In genomic region chr2:172428841-172429173, GRCh38 we compare ENCODE assay signal across 8 cellular contexts. TPM values are rescaled to one million over a fixed set of nuclear protein-coding genes. Genes with fewer than 3 reads are reported as not detected.
DNase-seq lines count a peak whose midpoint lies in the region; FAIRE-seq and TF ChIP-seq lines count a peak whose summit lies in the region.

No MANE protein-coding gene starts in this region.

- H3K4me1 ChIP-seq in BLaER1 = peaks cover 46% of the 10 kb centered on the region
- H3K4me1 ChIP-seq in endothelial cell of umbilical vein (ENCODE audit: control insufficient read depth, extremely low read depth, insufficient read depth, low read length) = peaks cover 40% of the 10 kb centered on the region

- no peaks in the 10 kb centered on the region for H3K9me3 ChIP-seq in BLaER1
- no peaks in the 10 kb centered on the region for H3K9me3 ChIP-seq in endothelial cell of umbilical vein (replicated peaks; ENCODE audit: control insufficient read depth, insufficient read depth, low read length)

- H3K27ac Mint-ChIP-seq in nephron progenitor cell = peak overlapping the region; percentile 82

- peak overlapping the region; percentile 85 for H3K4me3 ChIP-seq in BLaER1
- peak overlapping the region; percentile 67 to 98 (median 68) for H3K4me3 ChIP-seq in endothelial cell of umbilical vein (replicated peaks in 1 of 3; ENCODE audit: insufficient read depth in 1 of 3, low read depth in 1 of 3, low read length in 3 of 3)

- peaks cover 63% of the 10 kb centered on the region for H3K79me2 ChIP-seq in endothelial cell of umbilical vein (ENCODE audit: control insufficient read depth, insufficient read depth, low read length)

- H4K20me1 ChIP-seq in BLaER1 (peaks cover 18% of the 10 kb centered on the region), endothelial cell of umbilical vein (replicated peaks; ENCODE audit: control insufficient read depth, extremely low read depth, insufficient read depth, low read length) (no peaks in the 10 kb centered on the region)

- H3K4me3 Mint-ChIP-seq in nephron progenitor cell = peak overlapping the region; percentile 86

- CTCF ChIA-PET in endothelial cell of umbilical vein (lab: Charles Lee) = interaction anchor here (0.9 to 10.7 kb wide), 11 partner anchors 12 to 256 kb away, joined by 3 to 167 read pairs (median 5); no protein-coding TSS in a partner anchor

- H3K27ac ChIP-seq in BLaER1 (no peak overlapping the region), endothelial cell of umbilical vein (ENCODE audit: insufficient read depth, low read depth, low read length) (no peak overlapping the region)

- no peaks in the 10 kb centered on the region for H3K36me3 ChIP-seq in BLaER1
- no peaks in the 10 kb centered on the region for H3K36me3 ChIP-seq in endothelial cell of umbilical vein (ENCODE audit: control insufficient read depth in 2 of 2, extremely low read depth in 1 of 2, insufficient read depth in 2 of 2, low read length in 2 of 2)

- H2AFZ ChIP-seq in endothelial cell of umbilical vein (ENCODE audit: low read depth, low read length) = no peak overlapping the region

- dilution Hi-C loops in endothelial cell of umbilical vein (cut with MboI; ENCODE audit: extremely low pct_ligation_motif_present, low sequenced_read_pairs) = loop anchor here (25.0 kb wide), 1 partner anchor 242 kb away; no protein-coding TSS in a partner anchor

- no peak for FAIRE-seq in endothelial cell of umbilical vein (lab: Jason Lieb, UNC)

- DNase-seq in NCI-H69 (lab: John Stamatoyannopoulos, UW) = peak; percentile 61
- DNase-seq in endothelial cell of umbilical vein (ENCODE audit: low read depth, low spot score) = no peak
- DNase-seq in nephron progenitor cell = peak; percentile 10
- no peak for DNase-seq in GM19238 (ENCODE audit: insufficient read length, low spot score)
- DNase-seq in putamen (ENCODE audit: low spot score) = no peak
- no peak for DNase-seq in NCI-H1694 treated with DMSO at 0.1 percent for 48 hours (lab: John Stamatoyannopoulos, UW)
- no peak for DNase-seq in activated CD8-positive, alpha-beta memory T cell treated with anti-CD3 and anti-CD28 coated beads for 24 hours

- peak overlapping the region; percentile 94 for H3K4me2 ChIP-seq in BLaER1
- H3K4me2 ChIP-seq in endothelial cell of umbilical vein (ENCODE audit: insufficient read depth, low read length) = peak overlapping the region; percentile 77

- peak overlapping the region; percentile 73; the same call in 1 of the 2 replicates for H3K9ac ChIP-seq in BLaER1
- H3K9ac ChIP-seq in endothelial cell of umbilical vein (replicated peaks; ENCODE audit: extremely low read depth, insufficient read depth, low read length) = no peak overlapping the region

- no peaks in the 10 kb centered on the region for H3K9me1 ChIP-seq in endothelial cell of umbilical vein (replicated peaks; ENCODE audit: control insufficient read depth, extremely low read depth, insufficient read depth, low read length)

- BruUV-seq in endothelial cell of umbilical vein (replicated peaks; lab: Mats Ljungman, UMichigan) = no TSS peak

- peaks cover 17% of the 10 kb centered on the region for H3K4me1 Mint-ChIP-seq in nephron progenitor cell

- H3K36me3 Mint-ChIP-seq in nephron progenitor cell (ENCODE audit: low read depth) = no peaks in the 10 kb centered on the region

- intact Hi-C loops in endothelial cell of umbilical vein (cut with micrococcal nuclease) = loop anchor here (1.0 to 5.0 kb wide), 3 partner anchors 121 to 257 kb away; no protein-coding TSS in a partner anchor

- peaks cover 50% of the 10 kb centered on the region for H3K27me3 Mint-ChIP-seq in nephron progenitor cell (ENCODE audit: low read depth, poor library complexity)

- no peak for TF ChIP-seq POLR2A in endothelial cell of umbilical vein (IDR thresholded peaks at IDR 0.05; ENCODE audit: low read depth, low read length)

- H3K9me3 Mint-ChIP-seq in nephron progenitor cell = no peaks in the 10 kb centered on the region

- H3K27me3 ChIP-seq in BLaER1 (no peaks in the 10 kb centered on the region), endothelial cell of umbilical vein (ENCODE audit: control insufficient read depth in 2 of 2, insufficient read depth in 2 of 2, low read length in 2 of 2) (no peaks in the 10 kb centered on the region)

- POLR2A ChIA-PET in endothelial cell of umbilical vein (lab: Charles Lee) = interaction anchor here (0.8 kb wide), 1 partner anchor 141 kb away, joined by 4 read pairs; no protein-coding TSS in a partner anchor

- TF ChIP-seq CTCF in endothelial cell of umbilical vein (IDR thresholded peaks at IDR 0.05; ENCODE audit: extremely low read depth in 1 of 2, insufficient read depth in 1 of 2, low read depth in 1 of 2, low read length in 2 of 2) (no peak), nephron progenitor cell (IDR thresholded peaks at IDR 0.05) (no peak)

TF ChIP-seq in endothelial cell of umbilical vein, 7 proteins besides CTCF, POLR2A, EP300 and RAD21:
- TF ChIP-seq POLR2AphosphoS5 (IDR thresholded peaks at IDR 0.05; ENCODE audit: insufficient read depth, low read depth, low read length) (no peak), JUN (IDR thresholded peaks at IDR 0.05; ENCODE audit: borderline replicate concordance, insufficient read depth, insufficient read length, low read depth) (no peak), FOS (IDR thresholded peaks at IDR 0.05; ENCODE audit: borderline replicate concordance, insufficient read depth, low read length) (no peak), EZH2 (IDR thresholded peaks at IDR 0.05; ENCODE audit: borderline replicate concordance, low read depth, low read length, severe bottlenecking) (no peak), MYC (IDR thresholded peaks at IDR 0.05; ENCODE audit: low read depth, low read length) (no peak), GATA2 (IDR thresholded peaks at IDR 0.05; ENCODE audit: insufficient read depth, insufficient read length, low read depth, low read length) (no peak)
- TF ChIP-seq, protein P1, sequence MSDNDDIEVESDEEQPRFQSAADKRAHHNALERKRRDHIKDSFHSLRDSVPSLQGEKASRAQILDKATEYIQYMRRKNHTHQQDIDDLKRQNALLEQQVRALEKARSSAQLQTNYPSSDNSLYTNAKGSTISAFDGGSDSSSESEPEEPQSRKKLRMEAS (IDR thresholded peaks at IDR 0.05; ENCODE audit: insufficient read depth, insufficient read length) = no peak

RNA-seq across cellular contexts. Expression of gene ITGA6, which starts 1.4 kb away (rescaled TPM):
- 174 and 208 TPM in 2 replicates for total RNA-seq in endothelial cell of umbilical vein
- polyA plus RNA-seq in endothelial cell of umbilical vein = 14.6 and 24.9 TPM in 2 replicates
- polyA plus RNA-seq in endothelial cell of umbilical vein (2011; cell fraction: cytosol; rRNA removed) = 23.3 and 26.0 TPM in 2 replicates
- polyA plus RNA-seq in endothelial cell of umbilical vein (2011; cell fraction: nucleus; rRNA removed) = 55.2 and 71.9 TPM in 2 replicates
- 78.4 and 153 TPM in 2 replicates for polyA plus RNA-seq in endothelial cell of umbilical vein (2012)
- 51.4 and 52.6 TPM in 2 replicates for polyA minus RNA-seq in endothelial cell of umbilical vein
- polyA minus RNA-seq in endothelial cell of umbilical vein (2011; cell fraction: cytosol; rRNA and poly(A)+ RNA removed) = 5.8 TPM
- polyA minus RNA-seq in endothelial cell of umbilical vein (2011; cell fraction: nucleus; rRNA and poly(A)+ RNA removed) = 53.0 and 76.1 TPM in 2 replicates

Comparison
In these comparisons a context has a peak if more than half of its experiments do, and no peak if none do; other contexts are left out.
1. DNase-seq: peak in NCI-H69 (single experiment) and nephron progenitor cell (single experiment); none in endothelial cell of umbilical vein (single experiment), GM19238 (single experiment), putamen (single experiment), NCI-H1694 treated with DMSO at 0.1 percent for 48 hours (single experiment) and activated CD8-positive, alpha-beta memory T cell treated with anti-CD3 and anti-CD28 coated beads for 24 hours (single experiment).